In the genomic region with DNA sequence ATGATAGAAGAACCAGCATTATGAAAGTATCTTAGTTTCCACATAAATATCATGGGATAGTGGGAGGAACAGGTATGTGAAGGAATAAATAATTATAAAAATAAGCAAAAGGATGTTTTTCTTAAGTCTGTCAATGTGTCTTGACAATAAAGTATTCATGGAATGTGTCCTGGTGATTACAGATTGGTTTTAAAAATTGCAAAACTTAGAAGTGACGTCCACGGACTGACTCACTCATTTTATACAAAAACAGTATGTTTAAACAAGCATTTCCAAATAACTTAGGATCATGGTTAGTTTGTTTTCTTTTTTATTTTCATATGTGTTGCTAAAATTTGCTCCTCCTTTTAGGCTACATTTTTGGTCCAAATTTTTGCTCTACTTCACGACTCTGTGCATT, we compare ENCODE assay signal across 25 cellular contexts.
DNase-seq lines count a peak whose midpoint lies in the region; ATAC-seq and TF ChIP-seq lines count a peak whose summit lies in the region.
"Had no signal": no experiment of that assay in that cellular context is flagged by ENCODE, and none has a peak within 500 bp of the region (broad histone marks: within the 10 kb centered on the region; RNA-seq: fewer than 3 reads in every experiment).

No MANE protein-coding gene starts in this region.

- CTCF ChIA-PET in PC-3 (lab: Charles Lee) = no interaction called here

- no peak overlapping the region for H3K9ac ChIP-seq in PC-3 (ENCODE audit: low read length)
- H3K9ac ChIP-seq: BLaER1 had no signal

- no peaks in the 10 kb centered on the region for H3K9me2 ChIP-seq in PC-3 (replicated peaks; ENCODE audit: low read length)

- POLR2A ChIA-PET in PC-3 (lab: Charles Lee; ENCODE audit: unreplicated experiment) = no interaction called here

- H3K4me3 ChIP-seq in PC-3 (ENCODE audit: low read length) (no peak overlapping the region), epithelial cell of esophagus (ENCODE audit: low read length) (no peak overlapping the region), osteoblast (ENCODE audit: insufficient read depth, low read length) (no peak overlapping the region)
- H3K4me3 ChIP-seq: BLaER1, esophagus muscularis mucosa, left lung, skin epidermis, uterus had no signal

- DNase-seq in AG09319 (ENCODE audit: extremely low read depth, low read depth) (peak; percentile 39), PC-3 (peak; percentile 81), epithelial cell of esophagus (ENCODE audit: low read depth) (peak; percentile 68), osteoblast (ENCODE audit: insufficient read length, low spot score, missing footprints) (no peak), T-helper 2 cell (no peak), OCI-M2 (lab: John Stamatoyannopoulos, UW; ENCODE audit: unreplicated experiment) (no peak)
- DNase-seq: activated CD4-positive, alpha-beta memory T cell treated with anti-CD3 and anti-CD28 coated beads, Interleukin-2, amount 10 ng/mL, durations not matched to agents 7 days and 5 days; activated T-cell treated with anti-CD3 and anti-CD28 coated beads, Interleukin-2, amount 50 U/mL, for 24 hours; DMS 273 treated with DMSO at 0.1 percent for 48 hours; H9; Kasumi-1; left lung; NCI-H1436; NCI-H82; occipital lobe; RPMI8226; stimulated activated CD4-positive, alpha-beta T cell treated with anti-CD3 and anti-CD28 coated beads, Interleukin-4, amount 100 ng/mL, for 4 hours; stimulated activated CD8-positive, alpha-beta memory T cell treated with anti-CD3 and anti-CD28 coated beads, Interleukin-4, amount 100 ng/mL, for 48 hours; substantia nigra; uterus had no signal

- H2AFZ ChIP-seq in PC-3 (ENCODE audit: low read length) (no peak overlapping the region), osteoblast (ENCODE audit: low read length) (no peak overlapping the region)

- intact Hi-C loops in PC-3 (cut with micrococcal nuclease) = loop anchor here (2.0 to 10.0 kb wide), 3 partner anchors 30 to 410 kb away; no protein-coding TSS in a partner anchor

- H3K36me3 ChIP-seq in PC-3 (ENCODE audit: low read depth, low read length) = no peaks in the 10 kb centered on the region
- H3K36me3 ChIP-seq in osteoblast (ENCODE audit: insufficient read depth, low read length) = no peaks in the 10 kb centered on the region
- H3K36me3 ChIP-seq: BLaER1, esophagus muscularis mucosa, left lung, uterus had no signal

- ATAC-seq in PC-3 = peak; percentile 89
- ATAC-seq in GM18870 (IDR thresholded peaks at IDR 0.05; ENCODE audit: unreplicated experiment) = no peak
- no peak for ATAC-seq in HG02852 (IDR thresholded peaks at IDR 0.05; ENCODE audit: unreplicated experiment)
- ATAC-seq: left lung had no signal

- H3K27ac ChIP-seq in PC-3 (ENCODE audit: low read length) (no peak overlapping the region; the same call in 1 of the 2 replicates), osteoblast (ENCODE audit: low read depth, low read length) (peak overlapping the region; percentile 31)
- H3K27ac ChIP-seq: BLaER1, esophagus muscularis mucosa, left lung, skin epidermis, uterus had no signal

- no peak for TF ChIP-seq CTCF in AG09319 (IDR thresholded peaks at IDR 0.05; ENCODE audit: low read depth, low read length)
- TF ChIP-seq CTCF in PC-3 (conservative IDR thresholded peaks at IDR 0.05; ENCODE audit: low read depth, low read length) = no peak
- TF ChIP-seq CTCF in epithelial cell of esophagus (IDR thresholded peaks at IDR 0.05; ENCODE audit: insufficient read depth, low read depth, low read length, missing control alignments) = no peak
- TF ChIP-seq CTCF in osteoblast (IDR thresholded peaks at IDR 0.05; ENCODE audit: extremely low read depth, low read depth, low read length) = no peak

- no peaks in the 10 kb centered on the region for H3K9me3 ChIP-seq in PC-3 (ENCODE audit: low read length)
- no peaks in the 10 kb centered on the region for H3K9me3 ChIP-seq in osteoblast (ENCODE audit: low read depth, low read length)
- H3K9me3 ChIP-seq: BLaER1, esophagus muscularis mucosa, left lung, uterus had no signal

- BruUV-seq in PC-3 (replicated peaks; lab: Mats Ljungman, UMichigan) = no TSS peak

- no peaks in the 10 kb centered on the region for H3K27me3 ChIP-seq in PC-3 (ENCODE audit: low read length)
- H3K27me3 ChIP-seq in osteoblast (ENCODE audit: insufficient read depth, low read length) = no peaks in the 10 kb centered on the region
- H3K27me3 ChIP-seq: BLaER1, esophagus muscularis mucosa, left lung, uterus had no signal

- peaks cover 8% of the 10 kb centered on the region for H3K4me1 ChIP-seq in PC-3 (ENCODE audit: insufficient read depth, low read length)
- peaks cover 9% of the 10 kb centered on the region for H3K4me1 ChIP-seq in osteoblast (ENCODE audit: insufficient read depth, low read length)
- H3K4me1 ChIP-seq: BLaER1, esophagus muscularis mucosa, left lung, uterus had no signal

- no peaks in the 10 kb centered on the region for H3F3A ChIP-seq in PC-3 (ENCODE audit: low read length, unreplicated experiment)

- no peaks in the 10 kb centered on the region for H3K79me2 ChIP-seq in PC-3 (ENCODE audit: low read length)
- no peaks in the 10 kb centered on the region for H3K79me2 ChIP-seq in osteoblast (ENCODE audit: insufficient read depth, low read length)

- peak overlapping the region; percentile 21; the same call in 1 of the 2 replicates for H3K4me2 ChIP-seq in PC-3 (ENCODE audit: low read length)
- no peak overlapping the region for H3K4me2 ChIP-seq in osteoblast (ENCODE audit: insufficient read depth, low read length)
- H3K4me2 ChIP-seq: BLaER1 had no signal

- H4K20me1 ChIP-seq in PC-3 (ENCODE audit: low read length) = no peaks in the 10 kb centered on the region
- H4K20me1 ChIP-seq in osteoblast (ENCODE audit: insufficient read depth, low read length) = no peaks in the 10 kb centered on the region
- H4K20me1 ChIP-seq: BLaER1 had no signal

Comparison
In these comparisons a context has a peak if more than half of its experiments do, and no peak if none do; other contexts are left out.
1. DNase-seq: peak in AG09319 (single experiment), PC-3 (single experiment) and epithelial cell of esophagus (single experiment); none in osteoblast (single experiment), T-helper 2 cell (0 of 5) and OCI-M2 (single experiment).